In genomic region chr17:17683710-17684365, GRCh38 we compare ENCODE assay signal across 1 cellular context.
A peak's percentile ranks its signal among the peaks of the same experiment; 100 is the strongest.
TF ChIP-seq lines count a peak whose summit lies in the region.

No MANE protein-coding gene starts in this region.

TF ChIP-seq in GM12878, 131 proteins besides CTCF, POLR2A, EP300 and RAD21 (continued from another document):
- TF ChIP-seq MLLT1 (IDR thresholded peaks at IDR 0.05) (peak; percentile 86), MTA2 (IDR thresholded peaks at IDR 0.05; ENCODE audit: low read depth) (no peak), NBN (IDR thresholded peaks at IDR 0.05) (no peak), E2F8 (IDR thresholded peaks at IDR 0.05; ENCODE audit: low read depth, partially characterized antibody) (no peak)
